In the genomic region with DNA sequence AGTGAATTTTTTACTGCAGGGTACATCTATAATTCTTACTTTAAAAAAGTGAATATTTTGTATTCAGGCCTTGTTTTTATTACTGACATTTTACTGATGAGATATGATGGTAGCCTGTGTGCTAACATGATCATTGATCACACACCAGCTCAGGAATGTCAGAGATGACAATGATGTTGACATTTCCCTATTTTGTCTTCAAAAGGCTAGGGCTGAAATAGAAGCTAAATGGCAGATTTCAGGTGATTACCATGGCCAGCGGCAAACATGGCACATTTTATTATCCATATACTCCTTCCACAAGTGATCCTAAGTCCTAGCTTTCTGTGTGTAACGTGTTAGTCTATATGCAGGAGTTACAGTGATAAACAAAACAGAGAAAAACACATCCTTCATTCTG, we compare ENCODE assay signal across 40 cellular contexts.
"Had no signal": no experiment of that assay in that cellular context is flagged by ENCODE, and none has a peak within 500 bp of the region (broad histone marks: within the 10 kb centered on the region; RNA-seq: fewer than 3 reads in every experiment).

No MANE protein-coding gene starts in this region.

- H3K27ac Mint-ChIP-seq: activated naive CD4-positive, alpha-beta T cell treated with anti-CD3 and anti-CD28 coated beads for 36 hours; activated naive CD4-positive, alpha-beta T cell treated with anti-CD3 and anti-CD28 coated beads, Interleukin-2, amount 10 ng/mL, durations not matched to agents 7 days and 5 days; activated naive CD4-positive, alpha-beta T cell treated with anti-CD3 and anti-CD28 coated beads, Interleukin-2, amount 50 U/mL, for 24 hours; activated naive CD4-positive, alpha-beta T cell treated with anti-CD3 and anti-CD28 coated beads, Interleukin-2, amount 50 U/mL, for 72 hours; activated naive CD8-positive, alpha-beta T cell; activated naive CD8-positive, alpha-beta T cell treated with anti-CD3 and anti-CD28 coated beads for 36 hours; activated naive CD8-positive, alpha-beta T cell treated with anti-CD3 and anti-CD28 coated beads, Interleukin-2, amount 10 ng/mL, durations not matched to agents 7 days and 5 days; activated naive CD8-positive, alpha-beta T cell treated with anti-CD3 and anti-CD28 coated beads, Interleukin-2, amount 50 U/mL, for 24 hours; activated T-cell treated with anti-CD3 and anti-CD28 coated beads, Interleukin-2, amount 50 U/mL, for 24 hours; activated T-cell treated with anti-CD3 and anti-CD28 coated beads, Interleukin-2, amount 50 U/mL, for 72 hours; activated T-helper 1 cell treated with anti-CD3 and anti-CD28 coated beads, Interleukin-12 subunit alpha, Interleukin-12 subunit beta, Interleukin-2, Interleukin-4 antibody, amounts not matched to agents 30 ng/mL and 10 ng/mL and 1 ng/mL, durations not matched to agents 14 hours and 24 hours and 36 hours; activated T-helper 17 cell treated with anti-CD3 and anti-CD28 coated beads, Interleukin-2, amount 50 U/mL, for 72 hours; activated T-helper 2 cell treated with anti-CD3 and anti-CD28 coated beads, Interferon-gamma antibody, Interleukin-2, Interleukin-4, amounts not matched to agents 10 μg/mL and 5 μg/mL and 100 μg/mL, durations not matched to agents 14 hours and 24 hours and 36 hours; brain had no signal

- H3K27ac ChIP-seq: adrenal gland, ascending aorta, body of pancreas, brain microvascular endothelial cell, breast epithelium, cardiac muscle cell had no signal

- H3K4me1 ChIP-seq: adrenal gland, ascending aorta, body of pancreas, breast epithelium had no signal

- H3K4me3 ChIP-seq: adrenal gland, ascending aorta, body of pancreas, breast epithelium, cardiac muscle cell had no signal

- DNase-seq: activated effector memory CD4-positive, alpha-beta T cell treated with anti-CD3 and anti-CD28 coated beads, Interleukin-2, amount 50 U/mL, for 16 hours; activated effector memory CD4-positive, alpha-beta T cell treated with Interleukin-2 at 50 U/mL for 16 hours; activated gamma-delta T cell; activated gamma-delta T cell treated with Interleukin-2 at 50 U/mL for 16 hours; activated naive CD4-positive, alpha-beta T cell; activated naive CD4-positive, alpha-beta T cell treated with anti-CD3 and anti-CD28 coated beads for 36 hours; activated naive CD4-positive, alpha-beta T cell treated with anti-CD3 and anti-CD28 coated beads, Interleukin-2, amount 10 ng/mL, durations not matched to agents 7 days and 5 days; activated naive CD4-positive, alpha-beta T cell treated with anti-CD3 and anti-CD28 coated beads, Interleukin-2, amount 50 U/mL, for 16 hours; activated naive CD4-positive, alpha-beta T cell treated with Interleukin-2 at 50 U/mL for 16 hours; activated naive CD8-positive, alpha-beta T cell treated with anti-CD3 and anti-CD28 coated beads for 36 hours; activated naive CD8-positive, alpha-beta T cell treated with anti-CD3 and anti-CD28 coated beads, Interleukin-2, amount 10 ng/mL, durations not matched to agents 7 days and 5 days; activated naive CD8-positive, alpha-beta T cell treated with anti-CD3 and anti-CD28 coated beads, Interleukin-2, amount 50 U/mL, for 24 hours; activated T-cell treated with anti-CD3 and anti-CD28 coated beads, Interleukin-2, amount 50 U/mL, for 1 hour; activated T-cell treated with anti-CD3 and anti-CD28 coated beads, Interleukin-2, amount 50 U/mL, for 24 hours; activated T-cell treated with anti-CD3 and anti-CD28 coated beads, Interleukin-2, amount 50 U/mL, for 4 hours; activated T-cell treated with anti-CD3 and anti-CD28 coated beads, Interleukin-2, amount 50 U/mL, for 48 hours; activated T-cell treated with anti-CD3 and anti-CD28 coated beads, Interleukin-2, amount 50 U/mL, for 72 hours; adrenal gland; amniotic stem cell; amygdala; anterior cingulate cortex; aorta; body of pancreas; brain microvascular endothelial cell; caudate nucleus; central memory CD4-positive, alpha-beta T cell; cerebellar nuclear complex had no signal

- H3K9me3 Mint-ChIP-seq: activated naive CD4-positive, alpha-beta T cell treated with anti-CD3 and anti-CD28 coated beads for 36 hours; activated naive CD4-positive, alpha-beta T cell treated with anti-CD3 and anti-CD28 coated beads, Interleukin-2, amount 50 U/mL, for 24 hours; activated naive CD8-positive, alpha-beta T cell treated with anti-CD3 and anti-CD28 coated beads for 36 hours; activated naive CD8-positive, alpha-beta T cell treated with anti-CD3 and anti-CD28 coated beads, Interleukin-2, amount 10 ng/mL, durations not matched to agents 7 days and 5 days; activated naive CD8-positive, alpha-beta T cell treated with anti-CD3 and anti-CD28 coated beads, Interleukin-2, amount 50 U/mL, for 24 hours; activated T-helper 1 cell treated with anti-CD3 and anti-CD28 coated beads, Interleukin-12 subunit alpha, Interleukin-12 subunit beta, Interleukin-2, Interleukin-4 antibody, amounts not matched to agents 30 ng/mL and 10 ng/mL and 1 ng/mL, durations not matched to agents 14 hours and 24 hours and 36 hours; activated T-helper 17 cell treated with anti-CD3 and anti-CD28 coated beads, Interleukin-2, amount 50 U/mL, for 72 hours; activated T-helper 2 cell treated with anti-CD3 and anti-CD28 coated beads, Interferon-gamma antibody, Interleukin-2, Interleukin-4, amounts not matched to agents 10 μg/mL and 5 μg/mL and 100 μg/mL, durations not matched to agents 14 hours and 24 hours and 36 hours had no signal

- FAIRE-seq: astrocyte, bronchial epithelial cell had no signal

- H3K4me3 Mint-ChIP-seq: activated naive CD4-positive, alpha-beta T cell treated with anti-CD3 and anti-CD28 coated beads for 36 hours; activated naive CD4-positive, alpha-beta T cell treated with anti-CD3 and anti-CD28 coated beads, Interleukin-2, amount 10 ng/mL, durations not matched to agents 7 days and 5 days; activated naive CD4-positive, alpha-beta T cell treated with anti-CD3 and anti-CD28 coated beads, Interleukin-2, amount 50 U/mL, for 24 hours; activated naive CD8-positive, alpha-beta T cell; activated naive CD8-positive, alpha-beta T cell treated with anti-CD3 and anti-CD28 coated beads for 36 hours; activated naive CD8-positive, alpha-beta T cell treated with anti-CD3 and anti-CD28 coated beads, Interleukin-2, amount 10 ng/mL, durations not matched to agents 7 days and 5 days; activated naive CD8-positive, alpha-beta T cell treated with anti-CD3 and anti-CD28 coated beads, Interleukin-2, amount 50 U/mL, for 24 hours; activated T-cell treated with anti-CD3 and anti-CD28 coated beads, Interleukin-2, amount 50 U/mL, for 24 hours; activated T-cell treated with anti-CD3 and anti-CD28 coated beads, Interleukin-2, amount 50 U/mL, for 4 hours; activated T-cell treated with anti-CD3 and anti-CD28 coated beads, Interleukin-2, amount 50 U/mL, for 72 hours; activated T-helper 1 cell treated with anti-CD3 and anti-CD28 coated beads, Interleukin-12 subunit alpha, Interleukin-12 subunit beta, Interleukin-2, Interleukin-4 antibody, amounts not matched to agents 30 ng/mL and 10 ng/mL and 1 ng/mL, durations not matched to agents 14 hours and 24 hours and 36 hours; activated T-helper 17 cell treated with anti-CD3 and anti-CD28 coated beads, Interleukin-2, amount 50 U/mL, for 72 hours; brain; central memory CD8-positive, alpha-beta T cell had no signal

- ATAC-seq: activated naive CD4-positive, alpha-beta T cell treated with anti-CD3 and anti-CD28 coated beads, Interleukin-2, amount 50 U/mL, for 72 hours; activated naive CD8-positive, alpha-beta T cell treated with anti-CD3 and anti-CD28 coated beads, Interleukin-2, amount 50 U/mL, for 24 hours; activated T-cell treated with anti-CD3 and anti-CD28 coated beads, Interleukin-2, amount 50 U/mL, for 4 hours; activated T-cell treated with anti-CD3 and anti-CD28 coated beads, Interleukin-2, amount 50 U/mL, for 72 hours; activated T-helper 17 cell treated with anti-CD3 and anti-CD28 coated beads, Interleukin-2, amount 50 U/mL, for 72 hours; body of pancreas had no signal

- H3K36me3 ChIP-seq: adrenal gland, ascending aorta, brain microvascular endothelial cell, breast epithelium, cardiac muscle cell had no signal

- H3K27me3 Mint-ChIP-seq: activated naive CD4-positive, alpha-beta T cell treated with anti-CD3 and anti-CD28 coated beads, Interleukin-2, amount 10 ng/mL, durations not matched to agents 7 days and 5 days; activated naive CD4-positive, alpha-beta T cell treated with anti-CD3 and anti-CD28 coated beads, Interleukin-2, amount 50 U/mL, for 24 hours; activated naive CD8-positive, alpha-beta T cell; activated naive CD8-positive, alpha-beta T cell treated with anti-CD3 and anti-CD28 coated beads for 36 hours; activated naive CD8-positive, alpha-beta T cell treated with anti-CD3 and anti-CD28 coated beads, Interleukin-2, amount 10 ng/mL, durations not matched to agents 7 days and 5 days; activated naive CD8-positive, alpha-beta T cell treated with anti-CD3 and anti-CD28 coated beads, Interleukin-2, amount 50 U/mL, for 24 hours; activated T-cell treated with anti-CD3 and anti-CD28 coated beads, Interleukin-2, amount 50 U/mL, for 24 hours; activated T-helper 17 cell treated with anti-CD3 and anti-CD28 coated beads, Interleukin-2, amount 50 U/mL, for 72 hours; brain; central memory CD8-positive, alpha-beta T cell had no signal

- H3K9me3 ChIP-seq: adrenal gland, ascending aorta, body of pancreas, breast epithelium had no signal

- H3K36me3 Mint-ChIP-seq: activated naive CD4-positive, alpha-beta T cell treated with anti-CD3 and anti-CD28 coated beads, Interleukin-2, amount 10 ng/mL, durations not matched to agents 7 days and 5 days; activated naive CD4-positive, alpha-beta T cell treated with anti-CD3 and anti-CD28 coated beads, Interleukin-2, amount 50 U/mL, for 24 hours; activated naive CD4-positive, alpha-beta T cell treated with anti-CD3 and anti-CD28 coated beads, Interleukin-2, amount 50 U/mL, for 72 hours; activated naive CD8-positive, alpha-beta T cell; activated naive CD8-positive, alpha-beta T cell treated with anti-CD3 and anti-CD28 coated beads for 36 hours; activated naive CD8-positive, alpha-beta T cell treated with anti-CD3 and anti-CD28 coated beads, Interleukin-2, amount 10 ng/mL, durations not matched to agents 7 days and 5 days; brain had no signal

- H3K27me3 ChIP-seq: adrenal gland, ascending aorta, body of pancreas, brain microvascular endothelial cell, breast epithelium, cardiac muscle cell had no signal

- H3K4me1 Mint-ChIP-seq: activated naive CD4-positive, alpha-beta T cell treated with anti-CD3 and anti-CD28 coated beads, Interleukin-2, amount 10 ng/mL, durations not matched to agents 7 days and 5 days; activated naive CD4-positive, alpha-beta T cell treated with anti-CD3 and anti-CD28 coated beads, Interleukin-2, amount 50 U/mL, for 24 hours; activated naive CD8-positive, alpha-beta T cell treated with anti-CD3 and anti-CD28 coated beads for 36 hours; activated naive CD8-positive, alpha-beta T cell treated with anti-CD3 and anti-CD28 coated beads, Interleukin-2, amount 10 ng/mL, durations not matched to agents 7 days and 5 days; activated naive CD8-positive, alpha-beta T cell treated with anti-CD3 and anti-CD28 coated beads, Interleukin-2, amount 50 U/mL, for 24 hours; activated T-helper 17 cell treated with anti-CD3 and anti-CD28 coated beads, Interleukin-2, amount 50 U/mL, for 72 hours; central memory CD8-positive, alpha-beta T cell had no signal
